11 cellular contexts compared by ENCODE assay signal in genomic region chr10:112373912-112374338, GRCh38. TPM values are rescaled to one million over a fixed set of nuclear protein-coding genes. Genes with fewer than 3 reads are reported as not detected.
A peak's percentile ranks its signal among the peaks of the same experiment; 100 is the strongest.
DNase-seq lines count a peak whose midpoint lies in the region; ATAC-seq and TF ChIP-seq lines count a peak whose summit lies in the region.
"Had no signal": no experiment of that assay in that cellular context is flagged by ENCODE, and none has a peak within 500 bp of the region (broad histone marks: within the 10 kb centered on the region; RNA-seq: fewer than 3 reads in every experiment).

Gene ACSL5 (plus strand): TSS chr10:112374116. CDS start chr10:112394947, 20,831 bp downstream.

- no peaks in the 10 kb centered on the region for H4K20me1 ChIP-seq in DND-41 (ENCODE audit: insufficient read depth, low read length)
- no peaks in the 10 kb centered on the region for H4K20me1 ChIP-seq in PC-9 (ENCODE audit: insufficient read depth)

- intact Hi-C loops in PC-9 (cut with micrococcal nuclease; ENCODE audit: unreplicated experiment) (no loop called here), esophagus muscularis mucosa (cut with DNase I) (no loop called here), gastrocnemius medialis (cut with DNase I; ENCODE audit: low total_unique reads) (no loop called here), dorsolateral prefrontal cortex (cut with DNase I) (no loop called here)

- no peak for TF ChIP-seq EP300 in esophagus muscularis mucosa (IDR thresholded peaks at IDR 0.05)

- peaks cover 20% of the 10 kb centered on the region for H3K79me2 ChIP-seq in DND-41 (ENCODE audit: insufficient read depth, low read length)
- H3K79me2 ChIP-seq in PC-9 (ENCODE audit: low read depth) = peaks cover 27% of the 10 kb centered on the region

- DNase-seq in DND-41 (no peak), PC-9 (no peak), esophagus muscularis mucosa (ENCODE audit: extremely low spot score) (no peak), gastrocnemius medialis (no peak), caudate nucleus (lab: John Stamatoyannopoulos, UW) (no peak), superior temporal gyrus (ENCODE audit: extremely low spot score) (no peak), dorsolateral prefrontal cortex (no peak)
- DNase-seq: anterior cingulate cortex, sigmoid colon, T1000 had no signal

- in situ Hi-C loops in gastrocnemius medialis (cut with MboI; ENCODE audit: low sequenced_read_pairs in 4 of 4) = no loop called here

- H2AFZ ChIP-seq in DND-41 (ENCODE audit: low read depth, low read length) = peak within 1 kb of the TSS; percentile 96; the same call in 1 of the 2 replicates
- no peak within 1 kb of the TSS for H2AFZ ChIP-seq in PC-9

- TF ChIP-seq POLR2A in esophagus muscularis mucosa (IDR thresholded peaks at IDR 0.05; ENCODE audit: low read depth) (no peak), gastrocnemius medialis (IDR thresholded peaks at IDR 0.05) (no peak)

- H3K9ac ChIP-seq in DND-41 (ENCODE audit: low read depth, low read length) = no peak within 1 kb of the TSS

- POLR2A ChIA-PET in PC-9 (lab: Charles Lee; ENCODE audit: unreplicated experiment) = interaction anchor here (0.7 kb wide), 1 partner anchor 50 kb away, joined by 8 read pairs; no protein-coding TSS in a partner anchor

- H3K4me3 ChIP-seq in DND-41 (ENCODE audit: low read depth in 1 of 2, low read length in 2 of 2) (no peak within 1 kb of the TSS), PC-9 (no peak within 1 kb of the TSS), esophagus muscularis mucosa (no peak within 1 kb of the TSS), gastrocnemius medialis (no peak within 1 kb of the TSS), dorsolateral prefrontal cortex (no peak within 1 kb of the TSS)

- H3K27ac ChIP-seq in DND-41 (ENCODE audit: low read length) (no peak within 1 kb of the TSS), PC-9 (peak within 1 kb of the TSS; percentile 92), esophagus muscularis mucosa (replicated peaks in 1 of 4) (peak within 1 kb of the TSS in 2 of 4 donors; percentile 55 to 67), gastrocnemius medialis (peak within 1 kb of the TSS in 3 of 4 donors; percentile 69 to 73 (median 70)), caudate nucleus (ENCODE audit: low read depth, low read length) (no peak within 1 kb of the TSS), dorsolateral prefrontal cortex (peak within 1 kb of the TSS in 14 of 59 donors; percentile 45 to 80 (median 73))

- ATAC-seq in DND-41 (ENCODE audit: insufficient read depth, low read depth) (no peak), gastrocnemius medialis (no peak), HG03457 (IDR thresholded peaks at IDR 0.05; ENCODE audit: unreplicated experiment) (no peak)

- H3K9me3 ChIP-seq in DND-41 (ENCODE audit: insufficient read depth, low read length, severe bottlenecking) (no peaks in the 10 kb centered on the region), PC-9 (ENCODE audit: insufficient read depth, low read depth) (no peaks in the 10 kb centered on the region), esophagus muscularis mucosa (no peaks in the 10 kb centered on the region), gastrocnemius medialis (no peaks in the 10 kb centered on the region)
- H3K9me3 ChIP-seq: sigmoid colon had no signal

- H3K27me3 ChIP-seq in DND-41 (ENCODE audit: insufficient read depth, low read length, poor library complexity) = no peaks in the 10 kb centered on the region
- no peaks in the 10 kb centered on the region for H3K27me3 ChIP-seq in PC-9 (ENCODE audit: insufficient read depth, low read depth)
- H3K27me3 ChIP-seq in esophagus muscularis mucosa = no peaks in the 10 kb centered on the region
- H3K27me3 ChIP-seq in gastrocnemius medialis = no peaks in the 10 kb centered on the region
- peaks cover 0 to 6% (median 0%) of the 10 kb centered on the region in 45 donors for H3K27me3 ChIP-seq in dorsolateral prefrontal cortex
- H3K27me3 ChIP-seq: sigmoid colon had no signal

- peaks cover 14% of the 10 kb centered on the region; the same call in 1 of the 2 replicates for H3F3A ChIP-seq in PC-9 (ENCODE audit: insufficient read depth, low read depth)

- 81% methylated on average over 4 of the region's 4 CpGs for WGBS in esophagus muscularis mucosa

- H3K9me2 ChIP-seq in PC-9 (ENCODE audit: insufficient read depth) = no peaks in the 10 kb centered on the region

- CTCF ChIA-PET in PC-9 (lab: Charles Lee) = no interaction called here

- BruUV-seq in PC-9 (replicated peaks; lab: Mats Ljungman, UMichigan) = no TSS peak

- no peaks in the 10 kb centered on the region for H3K36me3 ChIP-seq in DND-41 (ENCODE audit: insufficient read depth, low read length)
- no peaks in the 10 kb centered on the region for H3K36me3 ChIP-seq in PC-9 (ENCODE audit: low read depth)
- H3K36me3 ChIP-seq in esophagus muscularis mucosa = no peaks in the 10 kb centered on the region
- no peaks in the 10 kb centered on the region for H3K36me3 ChIP-seq in gastrocnemius medialis
- H3K36me3 ChIP-seq: sigmoid colon had no signal

- H3K4me2 ChIP-seq in DND-41 (ENCODE audit: insufficient read depth, low read length) (no peak within 1 kb of the TSS), PC-9 (peak within 1 kb of the TSS; percentile 98)

- H3K4me1 ChIP-seq in DND-41 (ENCODE audit: insufficient read depth, low read length) (peaks cover 29% of the 10 kb centered on the region), PC-9 (replicated peaks; ENCODE audit: insufficient read depth) (peaks cover 42% of the 10 kb centered on the region), esophagus muscularis mucosa (peaks cover 7 to 11% (median 9%) of the 10 kb centered on the region in 4 donors), gastrocnemius medialis (peaks cover 5 to 10% of the 10 kb centered on the region in 2 donors)
- H3K4me1 ChIP-seq: sigmoid colon had no signal

- TF ChIP-seq CTCF in DND-41 (IDR thresholded peaks at IDR 0.05; ENCODE audit: borderline replicate concordance, extremely low read depth, low read length, poor library complexity, severe bottlenecking) (no peak), PC-9 (conservative IDR thresholded peaks at IDR 0.05) (no peak), esophagus muscularis mucosa (IDR thresholded peaks at IDR 0.05) (no peak), gastrocnemius medialis (IDR thresholded peaks at IDR 0.05 in 4 of 5, conservative IDR thresholded peaks at IDR 0.05 in 1 of 5) (no peak), dorsolateral prefrontal cortex (IDR thresholded peaks at IDR 0.05 in 54 of 56, conservative IDR thresholded peaks at IDR 0.05 in 2 of 56; ENCODE audit: low read depth in 1 of 56, partially characterized antibody in 56 of 56) (no peak)

RNA-seq across cellular contexts. Expression of gene ACSL5, which starts in this region (rescaled TPM):
- total RNA-seq in PC-9 (2021) (11.7 and 21.4 TPM in 2 replicates), esophagus muscularis mucosa (10 to 100 TPM in 3 of 4 donors, 1 to 10 TPM in 1; 6.2 to 11.2 (median 10.8) TPM), gastrocnemius medialis (1 to 10 TPM; 2.2 to 4.1 (median 3.1) TPM), dorsolateral prefrontal cortex (10 to 100 TPM in 55 of 120 experiments, 1 to 10 TPM in 65; 3.2 to 25.6 (median 9.6) TPM)

Comparison
In these comparisons a context has a peak if more than half of its experiments do, and no peak if none do; other contexts are left out.
1. H3K27ac ChIP-seq: peak in PC-9 (single experiment) and gastrocnemius medialis (3 of 4); none in DND-41 (single experiment) and caudate nucleus (single experiment).